ENCODE assay signal across 16 cellular contexts in genomic region chr1:17377325-17377953, GRCh38. TPM values are rescaled to one million over a fixed set of nuclear protein-coding genes. Genes with fewer than 3 reads are reported as not detected.
DNase-seq lines count a peak whose midpoint lies in the region; ATAC-seq, FAIRE-seq and TF ChIP-seq lines count a peak whose summit lies in the region.
"Had no signal": no experiment of that assay in that cellular context is flagged by ENCODE, and none has a peak within 500 bp of the region (broad histone marks: within the 10 kb centered on the region; RNA-seq: fewer than 3 reads in every experiment).

No MANE protein-coding gene starts in this region.

- H3K4me2 ChIP-seq in GM23338 (peak overlapping the region; percentile 48; the same call in 1 of the 2 replicates), K562 (ENCODE audit: insufficient read depth, low read length) (no peak overlapping the region), neural progenitor cell (no peak overlapping the region)

- intact Hi-C loops in K562 (cut with micrococcal nuclease) (no loop called here), natural killer cell (cut with micrococcal nuclease) (no loop called here), posterior vena cava (cut with DNase I) (no loop called here)

- no peaks in the 10 kb centered on the region for H3K9me3 Mint-ChIP-seq in GM23338
- H3K9me3 Mint-ChIP-seq in neural progenitor cell = peaks cover 2% of the 10 kb centered on the region
- no peaks in the 10 kb centered on the region for H3K9me3 Mint-ChIP-seq in natural killer cell
- H3K9me3 Mint-ChIP-seq: stimulated activated naive CD8-positive, alpha-beta T cell treated with anti-CD3 and anti-CD28 coated beads, Interleukin-15, amount 100 ng/mL, for 72 hours had no signal

- CTCF ChIA-PET in K562 (lab: Yijun Ruan, JAX; ENCODE audit: low intra/inter-chr PET ratio) = no interaction called here

- H3K4me1 ChIP-seq in GM23338 (ENCODE audit: insufficient read depth) = peaks cover 13% of the 10 kb centered on the region
- no peaks in the 10 kb centered on the region for H3K4me1 ChIP-seq in K562 (replicated peaks in 1 of 2; ENCODE audit: control insufficient read depth in 2 of 2, insufficient read depth in 2 of 2, low read length in 2 of 2)
- H3K4me1 ChIP-seq in neural progenitor cell = no peaks in the 10 kb centered on the region

- no peak for TF ChIP-seq RAD21 in K562 (CRISPR knock-in tag; conservative IDR thresholded peaks at IDR 0.05 in 1 of 2, IDR thresholded peaks at IDR 0.05 in 1 of 2)

- no peaks in the 10 kb centered on the region for H4K20me1 ChIP-seq in GM23338 (replicated peaks; ENCODE audit: insufficient read depth)
- H4K20me1 ChIP-seq in K562 (replicated peaks; ENCODE audit: control insufficient read depth, insufficient read depth, low read length) = peaks cover 22% of the 10 kb centered on the region
- H4K20me1 ChIP-seq in neural progenitor cell (ENCODE audit: low read depth) = no peaks in the 10 kb centered on the region

- in situ Hi-C loops in K562 (cut with MboI) = no loop called here

- H3K27me3 Mint-ChIP-seq in GM23338 (ENCODE audit: insufficient read depth, low read depth, poor library complexity) = peaks cover 20% of the 10 kb centered on the region
- H3K27me3 Mint-ChIP-seq in neural progenitor cell (ENCODE audit: insufficient read depth, low read depth) = peaks cover 15% of the 10 kb centered on the region
- peaks cover 7 to 12% of the 10 kb centered on the region in 2 donors for H3K27me3 Mint-ChIP-seq in natural killer cell (ENCODE audit: low read depth in 2 of 2)

- H3K36me3 ChIP-seq in GM23338 (ENCODE audit: insufficient read depth) (no peaks in the 10 kb centered on the region), K562 (ENCODE audit: control insufficient read depth, insufficient read depth, low read length) (no peaks in the 10 kb centered on the region), neural progenitor cell (no peaks in the 10 kb centered on the region)

- BruUV-seq in K562 (replicated peaks; lab: Mats Ljungman, UMichigan) = no TSS peak

- ATAC-seq in GM23338 = peak; percentile 84
- no peak for ATAC-seq in K562
- no peak for ATAC-seq in natural killer cell
- no peak for ATAC-seq in HG02840 (IDR thresholded peaks at IDR 0.05; ENCODE audit: low FRiP score, unreplicated experiment)
- no peak for ATAC-seq in HG02885 (IDR thresholded peaks at IDR 0.05; ENCODE audit: poor library complexity, unreplicated experiment)
- ATAC-seq: left colon; stimulated activated naive CD8-positive, alpha-beta T cell treated with anti-CD3 and anti-CD28 coated beads, Interleukin-15, amount 100 ng/mL, for 72 hours had no signal

- H3K4me3 ChIP-seq in GM23338 = no peak overlapping the region; the same call in 1 of the 2 replicates
- H3K4me3 ChIP-seq in K562 = no peak overlapping the region
- no peak overlapping the region for H3K4me3 ChIP-seq in neural progenitor cell

- peak overlapping the region; percentile 29 for H3K4me3 Mint-ChIP-seq in GM23338
- no peak overlapping the region for H3K4me3 Mint-ChIP-seq in neural progenitor cell
- no peak overlapping the region for H3K4me3 Mint-ChIP-seq in natural killer cell
- H3K4me3 Mint-ChIP-seq: stimulated activated naive CD8-positive, alpha-beta T cell treated with anti-CD3 and anti-CD28 coated beads, Interleukin-15, amount 100 ng/mL, for 72 hours had no signal

- no peak overlapping the region for H3K27ac ChIP-seq in GM23338 (ENCODE audit: low read depth)
- H3K27ac ChIP-seq in K562 (ENCODE audit: extremely low read depth, low read depth, low read length) = no peak overlapping the region
- H3K27ac ChIP-seq in neural progenitor cell = no peak overlapping the region

- H3K9me3 ChIP-seq in K562 (replicated peaks; ENCODE audit: control insufficient read depth, insufficient read depth, low read depth, low read length) = no peaks in the 10 kb centered on the region
- no peaks in the 10 kb centered on the region for H3K9me3 ChIP-seq in neural progenitor cell (ENCODE audit: low read depth)

- H2AFZ ChIP-seq in GM23338 (peak overlapping the region; percentile 5), K562 (ENCODE audit: low read depth, low read length) (no peak overlapping the region), neural progenitor cell (replicated peaks) (peak overlapping the region; percentile 17)

- 0% methylated on average over 16 of the region's 16 CpGs for whole genome bisulfite sequencing in K562 (ENCODE audit: insufficient coverage, low coverage, missing lambda C conversion rate)

- no peak for TF ChIP-seq EP300 in K562 (IDR thresholded peaks at IDR 0.05; ENCODE audit: low read length)

- H3K79me2 ChIP-seq in GM23338 (replicated peaks; ENCODE audit: insufficient read depth) (no peaks in the 10 kb centered on the region), K562 (ENCODE audit: control insufficient read depth, insufficient read depth, low read length) (no peaks in the 10 kb centered on the region), neural progenitor cell (ENCODE audit: low read depth) (no peaks in the 10 kb centered on the region)

- no peak for TF ChIP-seq POLR2A in K562 (conservative IDR thresholded peaks at IDR 0.05)

- no peaks in the 10 kb centered on the region for H3K9me1 ChIP-seq in K562 (ENCODE audit: control insufficient read depth, insufficient read depth, low read length)

- no peaks in the 10 kb centered on the region for H3K27me3 ChIP-seq in GM23338 (ENCODE audit: insufficient read depth)
- H3K27me3 ChIP-seq in K562 (ENCODE audit: control insufficient read depth in 2 of 2, insufficient read depth in 2 of 2, low read length in 2 of 2) = peaks cover 57 to 83% of the 10 kb centered on the region in 2 experiments
- H3K27me3 ChIP-seq in neural progenitor cell = no peaks in the 10 kb centered on the region

- H3K36me3 Mint-ChIP-seq in GM23338 (ENCODE audit: low read depth) = no peaks in the 10 kb centered on the region
- H3K36me3 Mint-ChIP-seq in neural progenitor cell = no peaks in the 10 kb centered on the region
- no peaks in the 10 kb centered on the region for H3K36me3 Mint-ChIP-seq in natural killer cell

- no peak overlapping the region for H3K27ac Mint-ChIP-seq in GM23338
- H3K27ac Mint-ChIP-seq in neural progenitor cell = peak overlapping the region; percentile 54
- no peak overlapping the region for H3K27ac Mint-ChIP-seq in natural killer cell

- H3K9me2 ChIP-seq in GM23338 (ENCODE audit: insufficient read depth) = peaks cover 5% of the 10 kb centered on the region; the same call in 1 of the 2 replicates

- TF ChIP-seq CTCF in GM23338 (conservative IDR thresholded peaks at IDR 0.05; ENCODE audit: low read depth in 2 of 2) (no peak), K562 (IDR thresholded peaks at IDR 0.05 in 2 of 3, conservative IDR thresholded peaks at IDR 0.05 in 1 of 3; ENCODE audit: insufficient read depth in 2 of 3, low read depth in 1 of 3, low read length in 3 of 3) (no peak), neural progenitor cell (IDR thresholded peaks at IDR 0.05) (no peak), natural killer cell (IDR thresholded peaks at IDR 0.05) (no peak)

- no peak for FAIRE-seq in K562 (lab: Jason Lieb, UNC)
- FAIRE-seq: colon, GM12892, RCC 7860 had no signal

- POLR2A ChIA-PET in K562 (lab: Yijun Ruan, JAX) = interaction anchor here (0.7 kb wide), 1 partner anchor 9 kb away, joined by 3 read pairs; no protein-coding TSS in a partner anchor

- H3F3A ChIP-seq in GM23338 (replicated peaks; ENCODE audit: low read depth) = no peaks in the 10 kb centered on the region
- H3F3A ChIP-seq in neural progenitor cell (ENCODE audit: low read depth) = no peaks in the 10 kb centered on the region

- DNase-seq in GM23338 (ENCODE audit: low spot score) (peak; percentile 78), NCI-H146 treated with DMSO at 0.1 percent for 48 hours (lab: John Stamatoyannopoulos, UW; ENCODE audit: unreplicated experiment) (peak; percentile 1), K562 (ENCODE audit: extremely low read depth in 1 of 4, low spot score in 3 of 4) (peak in 1 of 4 experiments; percentile 50), neural progenitor cell (ENCODE audit: low spot score) (no peak), natural killer cell (no peak), posterior vena cava (ENCODE audit: low spot score) (no peak)
- DNase-seq: anterior cingulate cortex; left colon; stimulated activated naive CD8-positive, alpha-beta T cell treated with anti-CD3 and anti-CD28 coated beads, Interleukin-15, amount 100 ng/mL, for 72 hours had no signal

- no peak overlapping the region for H3K9ac ChIP-seq in K562 (ENCODE audit: insufficient read depth in 1 of 2, low read depth in 2 of 2, low read length in 2 of 2)
- no peak overlapping the region for H3K9ac ChIP-seq in neural progenitor cell

- H3K4me1 Mint-ChIP-seq in GM23338 = peaks cover 30% of the 10 kb centered on the region
- peaks cover 2% of the 10 kb centered on the region for H3K4me1 Mint-ChIP-seq in neural progenitor cell
- no peaks in the 10 kb centered on the region for H3K4me1 Mint-ChIP-seq in natural killer cell
- H3K4me1 Mint-ChIP-seq: stimulated activated naive CD8-positive, alpha-beta T cell treated with anti-CD3 and anti-CD28 coated beads, Interleukin-15, amount 100 ng/mL, for 72 hours had no signal

TF ChIP-seq in GM23338, 12 proteins besides CTCF, POLR2A, EP300 and RAD21 (continues in another document):
- TF ChIP-seq CREB1 (CRISPR knock-in tag; IDR thresholded peaks at IDR 0.05; ENCODE audit: low read depth) = no peak

TF ChIP-seq in K562, 482 proteins besides CTCF, POLR2A, EP300 and RAD21 (continues in another document):
- TF ChIP-seq CBFA2T2 (conservative IDR thresholded peaks at IDR 0.05) (peak; percentile 67), ZBTB8A (IDR thresholded peaks at IDR 0.05; ENCODE audit: partially characterized antibody) (no peak)

RNA-seq across cellular contexts. Expression of gene PADI6, which starts 5.4 kb away (rescaled TPM):
- total RNA-seq in GM23338 (2014; rRNA removed; shearing (Covaris generic)) = not detected in 2 replicates
- not detected in 2 replicates for polyA plus RNA-seq in GM23338 (2016; fragmentation: Nextera tagmentation; extraction: Ambion mirVana)
- not detected in 2 replicates for total RNA-seq in K562 (2011; cell fraction: chromatin; rRNA removed; ENCODE audit: low replicate concordance)
- not detected in 2 replicates for total RNA-seq in K562 (2011; cell fraction: nucleolus; rRNA removed)
- not detected in 2 replicates for total RNA-seq in K562 (2011; cell fraction: nucleoplasm; rRNA removed)
- not detected in 2 replicates for total RNA-seq in K562 (2014; rRNA removed)
- not detected in 2 replicates for total RNA-seq in K562 (2014; rRNA removed; fragmentation: Illumina TruSeq; extraction: Trizol)
- not detected in 2 replicates for total RNA-seq in K562 (2015; rRNA removed; fragmentation: Illumina TruSeq; extraction: Trizol)
- not detected in 2 replicates for total RNA-seq in K562 (2021)
- not detected in 2 replicates for polyA plus RNA-seq in K562 (2011; rRNA removed)
- not detected in 2 replicates for polyA plus RNA-seq in K562 (2011; cell fraction: cytosol; rRNA removed)
- polyA plus RNA-seq in K562 (2011; cell fraction: nucleus; rRNA removed) = not detected in 2 replicates
- polyA plus RNA-seq in K562 (2012) = not detected in 2 replicates
- polyA plus RNA-seq in K562 (2014; fragmentation: Illumina TruSeq; extraction: Trizol) = not detected in 2 replicates
- not detected for polyA plus RNA-seq in K562 (2014; fragmentation: Nextera tagmentation; extraction: Ambion mirVana)
- not detected in 2 replicates for polyA plus RNA-seq in K562 (2014; rRNA removed)
- polyA minus RNA-seq in K562 (2011; rRNA and poly(A)+ RNA removed) = not detected in 2 replicates
- not detected in 2 replicates for polyA minus RNA-seq in K562 (2011; cell fraction: cytosol; rRNA and poly(A)+ RNA removed)
- polyA minus RNA-seq in K562 (2011; cell fraction: nucleus; rRNA and poly(A)+ RNA removed) = not detected in 2 replicates
- not detected in 2 replicates for total RNA-seq in neural progenitor cell (ENCODE audit: low replicate concordance)
- not detected for total RNA-seq in natural killer cell
- not detected for total RNA-seq in posterior vena cava
- total RNA-seq: epithelial cell of proximal tubule, left colon had no signal
- polyA plus RNA-seq: BJ had no signal

Comparison
In these comparisons a context has a peak if more than half of its experiments do, and no peak if none do; other contexts are left out.
1. DNase-seq: peak in GM23338 (single experiment) and NCI-H146 treated with DMSO at 0.1 percent for 48 hours (single experiment); none in neural progenitor cell (single experiment), natural killer cell (single experiment) and posterior vena cava (single experiment).